Comparison of ENCODE assay signal across 24 cellular contexts in the genomic region with DNA sequence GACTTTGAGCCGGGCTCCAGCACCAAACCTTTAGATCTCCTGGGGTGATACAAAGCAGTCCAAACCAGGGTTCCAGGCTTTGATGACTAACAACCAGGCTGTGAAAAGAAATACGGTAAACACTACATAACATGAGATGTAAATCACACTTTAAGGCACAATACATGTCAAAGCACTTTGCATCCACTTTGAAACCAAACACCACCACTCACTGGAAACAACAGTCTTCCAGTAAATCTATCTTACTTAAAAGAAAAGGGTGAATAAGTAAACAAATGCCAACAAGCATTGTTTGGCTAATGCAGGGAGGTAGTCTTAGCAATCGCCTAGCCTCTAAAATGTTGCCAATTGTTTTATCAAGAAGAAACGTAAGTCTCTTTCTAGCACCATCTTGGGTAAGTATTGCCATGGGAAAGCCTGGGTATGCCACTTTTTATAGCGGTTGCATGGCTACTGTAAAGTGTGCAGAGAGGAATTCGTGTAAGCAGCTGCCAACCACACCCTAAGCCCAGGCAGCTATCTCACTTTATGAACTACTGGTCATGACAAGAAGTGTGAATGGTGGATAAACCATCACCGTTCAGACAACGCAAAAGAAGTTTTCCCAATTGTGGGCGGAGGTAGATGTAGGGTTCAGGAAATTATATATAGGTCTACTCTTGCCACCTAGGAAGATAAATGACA.
DNase-seq lines count a peak whose midpoint lies in the region; ATAC-seq, FAIRE-seq and TF ChIP-seq lines count a peak whose summit lies in the region.
"Had no signal": no experiment of that assay in that cellular context is flagged by ENCODE, and none has a peak within 500 bp of the region (broad histone marks: within the 10 kb centered on the region; RNA-seq: fewer than 3 reads in every experiment).

No MANE protein-coding gene starts in this region.

- no peak overlapping the region for H3K27ac ChIP-seq in ascending aorta
- H3K27ac ChIP-seq in heart right ventricle = no peak overlapping the region
- H3K27ac ChIP-seq: BLaER1, spleen, suprapubic skin, vagina had no signal

- intact Hi-C loops in ascending aorta (cut with DNase I) (no loop called here), heart right ventricle (cut with DNase I) (no loop called here)

- ATAC-seq in GM18498 (IDR thresholded peaks at IDR 0.05; ENCODE audit: unreplicated experiment) (no peak), heart right ventricle (no peak)
- ATAC-seq: activated CD4-positive, CD25-positive, alpha-beta regulatory T cell treated with anti-CD3 and anti-CD28 coated beads, Interleukin-2, amount 50 U/mL, for 24 hours; activated naive CD8-positive, alpha-beta T cell treated with anti-CD3 and anti-CD28 coated beads, Interleukin-2, amount 50 U/mL, for 24 hours; HCT116; PC-3; stimulated activated naive B cell treated with anti-CD40 and anti-IgM and Interleukin-4, amounts not matched to agents 10 μg/mL and 1 μg/mL and 100 μg/mL, for 72 hours had no signal

- no peaks in the 10 kb centered on the region for H3K9me3 ChIP-seq in ascending aorta
- H3K9me3 ChIP-seq in heart right ventricle = no peaks in the 10 kb centered on the region
- H3K9me3 ChIP-seq: BLaER1, Caco-2, spleen, suprapubic skin, vagina had no signal

- no peaks in the 10 kb centered on the region for H3K4me1 ChIP-seq in ascending aorta
- no peaks in the 10 kb centered on the region for H3K4me1 ChIP-seq in heart right ventricle
- H3K4me1 ChIP-seq: Caco-2, spleen, suprapubic skin, vagina had no signal

- H3K4me3 ChIP-seq in ascending aorta = no peak overlapping the region
- no peak overlapping the region for H3K4me3 ChIP-seq in heart right ventricle
- H3K4me3 ChIP-seq: BLaER1, spleen, suprapubic skin, vagina had no signal

- DNase-seq in DMS53 (lab: John Stamatoyannopoulos, UW) = peak; percentile 83
- peak; percentile 10 for DNase-seq in LoVo (ENCODE audit: low spot score)
- DNase-seq in SW480 (ENCODE audit: low spot score) = peak; percentile 58
- DNase-seq in myocyte (ENCODE audit: low read depth) = peak; percentile 13
- no peak for DNase-seq in ascending aorta (ENCODE audit: low spot score in 2 of 2)
- no peak for DNase-seq in GM12891 (ENCODE audit: insufficient read length, low spot score)
- DNase-seq in heart right ventricle = no peak
- DNase-seq: activated gamma-delta T cell treated with Interleukin-2 at 50 U/mL for 16 hours; activated naive CD8-positive, alpha-beta T cell treated with anti-CD3 and anti-CD28 coated beads, Interleukin-2, amount 50 U/mL, for 24 hours; activated T-cell treated with anti-CD3 and anti-CD28 coated beads, Interleukin-2, amount 50 U/mL, for 1 hour; Caco-2; EL; NCI-H1105 treated with DMSO at 0.1 percent for 48 hours; PC-3; SHP77; spleen; stimulated activated CD4-positive, alpha-beta T cell treated with anti-CD3 and anti-CD28 coated beads, Interleukin-4, amount 100 ng/mL, for 1 hour; stimulated activated naive B cell treated with anti-CD40 and anti-IgM and Interleukin-4, amounts not matched to agents 10 μg/mL and 1 μg/mL and 100 μg/mL, for 72 hours had no signal

- no peak for FAIRE-seq in GM12891 (lab: Jason Lieb, UNC)

- 69 to 72% methylated on average over 9 of the region's 9 CpGs for WGBS in heart right ventricle, 2 donors

- TF ChIP-seq POLR2A in GM12891 (IDR thresholded peaks at IDR 0.05; ENCODE audit: low read depth, low read length) = no peak

- H3K36me3 ChIP-seq in ascending aorta (no peaks in the 10 kb centered on the region), heart right ventricle (no peaks in the 10 kb centered on the region)
- H3K36me3 ChIP-seq: BLaER1, spleen, suprapubic skin, vagina had no signal

- TF ChIP-seq CTCF in ascending aorta (IDR thresholded peaks at IDR 0.05) = no peak
- no peak for TF ChIP-seq CTCF in heart right ventricle (IDR thresholded peaks at IDR 0.05)

- H3K27me3 ChIP-seq in ascending aorta (no peaks in the 10 kb centered on the region), heart right ventricle (peaks cover 0 to 27% (median 9%) of the 10 kb centered on the region in 7 donors)
- H3K27me3 ChIP-seq: BLaER1, vagina had no signal

TF ChIP-seq in GM12891, 5 proteins besides CTCF, POLR2A, EP300 and RAD21:
- TF ChIP-seq POLR2AphosphoS5 (IDR thresholded peaks at IDR 0.05; ENCODE audit: low read depth, low read length) (no peak), SPI1 (IDR thresholded peaks at IDR 0.05; ENCODE audit: low read depth, low read length) (no peak), TAF1 (IDR thresholded peaks at IDR 0.05; ENCODE audit: low read depth, low read length) (no peak), PAX5 (IDR thresholded peaks at IDR 0.05; ENCODE audit: insufficient read depth, low read length, severe bottlenecking) (no peak), POU2F2 (IDR thresholded peaks at IDR 0.05; ENCODE audit: low read depth, low read length) (no peak)

Comparison
In these comparisons a context has a peak if more than half of its experiments do, and no peak if none do; other contexts are left out.
1. DNase-seq: peak in DMS53 (single experiment), LoVo (single experiment), SW480 (single experiment) and myocyte (single experiment); none in ascending aorta (0 of 2), GM12891 (single experiment) and heart right ventricle (0 of 2).